1 cellular context compared by ENCODE assay signal in genomic region chr10:102394801-102395676, GRCh38.
TF ChIP-seq lines count a peak whose summit lies in the region.

No MANE protein-coding gene starts in this region.

TF ChIP-seq in HepG2, 621 proteins besides CTCF, POLR2A, EP300 and RAD21 (continued from another document and continues in another):
- TF ChIP-seq GRHL1 (CRISPR knock-in tag; conservative IDR thresholded peaks at IDR 0.05) (no peak), CENPX (CRISPR knock-in tag; IDR thresholded peaks at IDR 0.05) (no peak), ZNF792 (CRISPR knock-in tag; IDR thresholded peaks at IDR 0.05) (0 out of 2 replicates have a peak, but pooled peaks have one; percentile 31), CREB1 (IDR thresholded peaks at IDR 0.05) (peak; percentile 78), CREB1 (CRISPR knock-in tag; IDR thresholded peaks at IDR 0.05) (peak; percentile 89), ZFP36L2 (CRISPR knock-in tag; IDR thresholded peaks at IDR 0.05) (no peak), YEATS4 (CRISPR knock-in tag; IDR thresholded peaks at IDR 0.05; ENCODE audit: borderline replicate concordance) (no peak), ATF1 (CRISPR knock-in tag; IDR thresholded peaks at IDR 0.05) (peak; percentile 81), PITX1 (CRISPR knock-in tag; IDR thresholded peaks at IDR 0.05) (0 out of 2 replicates have a peak, but pooled peaks have one; percentile 17), SP1 (IDR thresholded peaks at IDR 0.05) (peak; percentile 85), SP1 (CRISPR knock-in tag; IDR thresholded peaks at IDR 0.05) (peak; percentile 100), ZNF17 (CRISPR knock-in tag; IDR thresholded peaks at IDR 0.05) (no peak), ATF3 (CRISPR knock-in tag; IDR thresholded peaks at IDR 0.05) (no peak), HNRNPLL (IDR thresholded peaks at IDR 0.05; ENCODE audit: low read depth, low read length, poor library complexity, severe bottlenecking) (peak; percentile 59), GTF2F1 (IDR thresholded peaks at IDR 0.05; ENCODE audit: low read length) (no peak), MTA1 (CRISPR knock-in tag; IDR thresholded peaks at IDR 0.05; ENCODE audit: borderline replicate concordance) (no peak), ZFP91 (CRISPR knock-in tag; IDR thresholded peaks at IDR 0.05; ENCODE audit: borderline replicate concordance) (no peak), KDM3A (CRISPR knock-in tag; IDR thresholded peaks at IDR 0.05; ENCODE audit: low read depth) (no peak), TERF1 (CRISPR knock-in tag; IDR thresholded peaks at IDR 0.05) (no peak), MYPOP (CRISPR knock-in tag; IDR thresholded peaks at IDR 0.05) (no peak), STAT5B (CRISPR knock-in tag; IDR thresholded peaks at IDR 0.05) (no peak), SPEN (CRISPR knock-in tag; IDR thresholded peaks at IDR 0.05; ENCODE audit: low read depth) (peak; percentile 22; the same call in 1 of the 2 replicates), ZNF569 (CRISPR knock-in tag; IDR thresholded peaks at IDR 0.05; ENCODE audit: borderline replicate concordance) (no peak), ZMYM3 (CRISPR knock-in tag; IDR thresholded peaks at IDR 0.05) (no peak), FUBP1 (CRISPR knock-in tag; IDR thresholded peaks at IDR 0.05; ENCODE audit: borderline replicate concordance) (no peak), ZNF432 (CRISPR knock-in tag; IDR thresholded peaks at IDR 0.05; ENCODE audit: borderline replicate concordance) (no peak), FLYWCH1 (CRISPR knock-in tag; IDR thresholded peaks at IDR 0.05) (no peak), WIZ (CRISPR knock-in tag; IDR thresholded peaks at IDR 0.05) (no peak), DMTF1 (CRISPR knock-in tag; IDR thresholded peaks at IDR 0.05) (no peak), ZNF280B (CRISPR knock-in tag; IDR thresholded peaks at IDR 0.05; ENCODE audit: borderline replicate concordance) (no peak), RFXAP (CRISPR knock-in tag; IDR thresholded peaks at IDR 0.05; ENCODE audit: borderline replicate concordance) (no peak), TCF12 (IDR thresholded peaks at IDR 0.05) (no peak), TCF12 (CRISPR knock-in tag; IDR thresholded peaks at IDR 0.05) (no peak), ZNF317 (CRISPR knock-in tag; IDR thresholded peaks at IDR 0.05) (no peak; the same call in 1 of the 2 replicates), ZNF598 (CRISPR knock-in tag; IDR thresholded peaks at IDR 0.05; ENCODE audit: borderline replicate concordance) (no peak), ZNF335 (CRISPR knock-in tag; IDR thresholded peaks at IDR 0.05) (no peak), SMYD3 (CRISPR knock-in tag; IDR thresholded peaks at IDR 0.05) (no peak), GATA4 (IDR thresholded peaks at IDR 0.05; ENCODE audit: borderline replicate concordance, low read depth) (no peak), SP140L (CRISPR knock-in tag; IDR thresholded peaks at IDR 0.05; ENCODE audit: borderline replicate concordance) (no peak), ZNF143 (CRISPR knock-in tag; IDR thresholded peaks at IDR 0.05) (no peak), ZNF362 (CRISPR knock-in tag; IDR thresholded peaks at IDR 0.05; ENCODE audit: borderline replicate concordance) (no peak), DMAP1 (CRISPR knock-in tag; IDR thresholded peaks at IDR 0.05) (no peak), TCF7 (IDR thresholded peaks at IDR 0.05; ENCODE audit: low read depth) (no peak), ZNF441 (CRISPR knock-in tag; IDR thresholded peaks at IDR 0.05; ENCODE audit: borderline replicate concordance) (no peak), ZNF34 (CRISPR knock-in tag; IDR thresholded peaks at IDR 0.05; ENCODE audit: borderline replicate concordance) (no peak), ZBTB37 (CRISPR knock-in tag; IDR thresholded peaks at IDR 0.05) (no peak), MTF2 (CRISPR knock-in tag; IDR thresholded peaks at IDR 0.05; ENCODE audit: borderline replicate concordance) (no peak), CREBL2 (CRISPR knock-in tag; IDR thresholded peaks at IDR 0.05; ENCODE audit: borderline replicate concordance) (no peak), CBX5 (CRISPR knock-in tag; IDR thresholded peaks at IDR 0.05; ENCODE audit: borderline replicate concordance) (no peak), ZNF607 (CRISPR knock-in tag; IDR thresholded peaks at IDR 0.05; ENCODE audit: borderline replicate concordance) (no peak), ZFAT (CRISPR knock-in tag; conservative IDR thresholded peaks at IDR 0.05) (no peak), DZIP1 (CRISPR knock-in tag; IDR thresholded peaks at IDR 0.05) (no peak), ERF (CRISPR knock-in tag; IDR thresholded peaks at IDR 0.05) (0 out of 2 replicates have a peak, but pooled peaks have one; percentile 44)
